Comparison of ENCODE assay signal across 11 cellular contexts in genomic region chrX:20374866-20375530, GRCh38.
DNase-seq lines count a peak whose midpoint lies in the region; ATAC-seq and TF ChIP-seq lines count a peak whose summit lies in the region.
"Had no signal": no experiment of that assay in that cellular context is flagged by ENCODE, and none has a peak within 500 bp of the region (broad histone marks: within the 10 kb centered on the region; RNA-seq: fewer than 3 reads in every experiment).

No MANE protein-coding gene starts in this region.

- no peak overlapping the region for H2AFZ ChIP-seq in PC-9

- H3K9me3 ChIP-seq in PC-9 (ENCODE audit: insufficient read depth, low read depth) (no peaks in the 10 kb centered on the region), upper lobe of left lung (no peaks in the 10 kb centered on the region)
- no peaks in the 10 kb centered on the region for H3K9me3 ChIP-seq in CD8-positive, alpha-beta T cell (ENCODE audit: low read length)
- H3K9me3 ChIP-seq: psoas muscle had no signal

- H3K4me1 ChIP-seq in PC-9 (replicated peaks; ENCODE audit: insufficient read depth) (peaks cover 48% of the 10 kb centered on the region), upper lobe of left lung (peaks cover 0 to 12% (median 3%) of the 10 kb centered on the region in 4 donors)
- H3K4me1 ChIP-seq in CD8-positive, alpha-beta T cell (ENCODE audit: insufficient read depth, low read length), result peaks cover 6% of the 10 kb centered on the region
- H3K4me1 ChIP-seq: psoas muscle had no signal

- intact Hi-C loops in Right ventricle myocardium inferior (cut with DNase I) (no loop called here), cardiac septum (cut with DNase I) (no loop called here), PC-9 (cut with micrococcal nuclease; ENCODE audit: unreplicated experiment) (no loop called here)
- intact Hi-C loops in CD8-positive, alpha-beta T cell (cut with DNase I, micrococcal nuclease), result no loop called here

- H3K4me1 Mint-ChIP-seq in CD8-positive, alpha-beta T cell (ENCODE audit: low read depth), result peaks cover 22% of the 10 kb centered on the region

- peak overlapping the region; percentile 25; the same call in 1 of the 2 replicates for H3K4me2 ChIP-seq in PC-9

- no peaks in the 10 kb centered on the region for H4K20me1 ChIP-seq in PC-9 (ENCODE audit: insufficient read depth)

- H3K36me3 Mint-ChIP-seq in CD8-positive, alpha-beta T cell, result no peaks in the 10 kb centered on the region

- ATAC-seq in Right ventricle myocardium inferior (peak; percentile 31), upper lobe of left lung (ENCODE audit: low FRiP score in 2 of 2) (peak in 1 of 2 donors; percentile 49), HG03378 (IDR thresholded peaks at IDR 0.05; ENCODE audit: unreplicated experiment) (no peak)
- no peak for ATAC-seq in CD8-positive, alpha-beta T cell
- ATAC-seq: activated CD8-positive, alpha-beta memory T cell treated with anti-CD3 and anti-CD28 coated beads, Interleukin-2, amount 10 ng/mL, durations not matched to agents 7 days and 5 days had no signal

- 15 to 27% methylated on average over 5 of the region's 5 CpGs for WGBS in upper lobe of left lung, 2 donors

- CTCF ChIA-PET in PC-9 (lab: Charles Lee), result no interaction called here
- CTCF ChIA-PET in CD8-positive, alpha-beta T cell (lab: Charles Lee), result interaction anchor here (0.7 to 1.0 kb wide), 2 partner anchors 9 to 90 kb away, joined by 3 read pairs; no protein-coding TSS in a partner anchor

- H3K36me3 ChIP-seq in PC-9 (ENCODE audit: low read depth) (no peaks in the 10 kb centered on the region), upper lobe of left lung (no peaks in the 10 kb centered on the region)
- no peaks in the 10 kb centered on the region for H3K36me3 ChIP-seq in CD8-positive, alpha-beta T cell (ENCODE audit: insufficient read depth, low read length)

- no peaks in the 10 kb centered on the region for H3K27me3 ChIP-seq in PC-9 (ENCODE audit: insufficient read depth, low read depth)
- no peaks in the 10 kb centered on the region for H3K27me3 ChIP-seq in upper lobe of left lung
- H3K27me3 ChIP-seq in CD8-positive, alpha-beta T cell (ENCODE audit: insufficient read depth, low read length), result no peaks in the 10 kb centered on the region

- no TSS peak for BruUV-seq in PC-9 (replicated peaks; lab: Mats Ljungman, UMichigan)

- no peak for TF ChIP-seq EP300 in upper lobe of left lung (IDR thresholded peaks at IDR 0.05)

- H3K27ac ChIP-seq in PC-9 (no peak overlapping the region), upper lobe of left lung (peak overlapping the region; percentile 46 to 68 (median 62))
- no peak overlapping the region for H3K27ac ChIP-seq in CD8-positive, alpha-beta T cell (ENCODE audit: low read depth, low read length)
- H3K27ac ChIP-seq: psoas muscle had no signal

- H3K4me3 ChIP-seq in PC-9, result no peak overlapping the region
- no peak overlapping the region for H3K4me3 ChIP-seq in upper lobe of left lung
- H3K4me3 ChIP-seq in CD8-positive, alpha-beta T cell (ENCODE audit: low read depth, low read length), result no peak overlapping the region
- H3K4me3 ChIP-seq: psoas muscle had no signal

- no peak overlapping the region for H3K4me3 Mint-ChIP-seq in CD8-positive, alpha-beta T cell
- H3K4me3 Mint-ChIP-seq: activated CD8-positive, alpha-beta memory T cell treated with anti-CD3 and anti-CD28 coated beads, Interleukin-2, amount 10 ng/mL, durations not matched to agents 7 days and 5 days had no signal

- H3K9me2 ChIP-seq in PC-9 (ENCODE audit: insufficient read depth), result no peaks in the 10 kb centered on the region

- H3F3A ChIP-seq in PC-9 (ENCODE audit: insufficient read depth, low read depth), result peaks cover 16% of the 10 kb centered on the region; the same call in 1 of the 2 replicates

- TF ChIP-seq POLR2A in upper lobe of left lung (IDR thresholded peaks at IDR 0.05), result no peak

- H3K79me2 ChIP-seq in PC-9 (ENCODE audit: low read depth), result no peaks in the 10 kb centered on the region

- no peak overlapping the region for H3K27ac Mint-ChIP-seq in CD8-positive, alpha-beta T cell
- H3K27ac Mint-ChIP-seq: activated CD8-positive, alpha-beta memory T cell treated with anti-CD3 and anti-CD28 coated beads, Interleukin-2, amount 10 ng/mL, durations not matched to agents 7 days and 5 days had no signal

- POLR2A ChIA-PET in PC-9 (lab: Charles Lee; ENCODE audit: unreplicated experiment), result no interaction called here
- POLR2A ChIA-PET in CD8-positive, alpha-beta T cell (lab: Charles Lee), result no interaction called here

- DNase-seq in Right ventricle myocardium inferior (ENCODE audit: missing footprints) (no peak), cardiac septum (ENCODE audit: low spot score) (no peak), PC-9 (peak in 1 of 2 experiments; percentile 67), globus pallidus (ENCODE audit: low spot score) (peak; percentile 5), upper lobe of left lung (no peak), iPS-NIHi7 (ENCODE audit: extremely low spot score) (no peak)
- DNase-seq in CD8-positive, alpha-beta T cell, result no peak
- DNase-seq: activated CD8-positive, alpha-beta memory T cell treated with anti-CD3 and anti-CD28 coated beads, Interleukin-2, amount 10 ng/mL, durations not matched to agents 7 days and 5 days; central memory CD4-positive, alpha-beta T cell; psoas muscle had no signal

- no peaks in the 10 kb centered on the region for H3K27me3 Mint-ChIP-seq in CD8-positive, alpha-beta T cell (ENCODE audit: low read depth)

- H3K9me3 Mint-ChIP-seq in CD8-positive, alpha-beta T cell, result no peaks in the 10 kb centered on the region

- no peak for TF ChIP-seq CTCF in PC-9 (conservative IDR thresholded peaks at IDR 0.05)
- no peak for TF ChIP-seq CTCF in upper lobe of left lung (IDR thresholded peaks at IDR 0.05)
- TF ChIP-seq CTCF in CD8-positive, alpha-beta T cell (IDR thresholded peaks at IDR 0.05), result no peak

Comparison
In these comparisons a context has a peak if more than half of its experiments do, and no peak if none do; other contexts are left out.
1. H3K27ac ChIP-seq: peak in upper lobe of left lung (4 of 4); none in PC-9 (single experiment) and CD8-positive, alpha-beta T cell (single experiment).